ENCODE assay signal across 9 cellular contexts in genomic region chrX:154735695-154736393, GRCh38. TPM values are rescaled to one million over a fixed set of nuclear protein-coding genes. Genes with fewer than 3 reads are reported as not detected.
DNase-seq lines count a peak whose midpoint lies in the region; TF ChIP-seq lines count a peak whose summit lies in the region.
"Had no signal": no experiment of that assay in that cellular context is flagged by ENCODE, and none has a peak within 500 bp of the region (broad histone marks: within the 10 kb centered on the region; RNA-seq: fewer than 3 reads in every experiment).

No MANE protein-coding gene starts in this region.

- DNase-seq in HL-60 (ENCODE audit: low read depth in 1 of 2, low spot score in 1 of 2) (no peak), amniotic epithelial cell (ENCODE audit: low read depth) (peak; percentile 98), right atrium auricular region (ENCODE audit: low spot score) (no peak), 8988T (no peak)
- no peak for DNase-seq in stimulated activated naive CD4-positive, alpha-beta T cell treated with Interleukin-2 at 50 U/mL for 16 hours (lab: John Stamatoyannopoulos, UW)
- no peak for DNase-seq in stimulated activated CD4-positive, alpha-beta T cell treated with anti-CD3 and anti-CD28 coated beads, Interleukin-1b, Interleukin-23, amount 100 ng/mL, for 48 hours
- DNase-seq in effector CD8-positive, alpha-beta T cell (lab: John Stamatoyannopoulos, UW), result no peak
- DNase-seq: NCI-H526 had no signal

- TF ChIP-seq CTCF in HL-60 (IDR thresholded peaks at IDR 0.05; ENCODE audit: insufficient read depth, low read length), result no peak
- no peak for TF ChIP-seq CTCF in right atrium auricular region (IDR thresholded peaks at IDR 0.05)

- H3K4me1 ChIP-seq in right atrium auricular region, result peaks cover 0 to 72% of the 10 kb centered on the region in 2 donors

- H3K27me3 ChIP-seq in HL-60 (ENCODE audit: insufficient read depth, poor library complexity, severe bottlenecking) (no peaks in the 10 kb centered on the region), right atrium auricular region (no peaks in the 10 kb centered on the region)

- no peak overlapping the region for H3K4me3 ChIP-seq in HL-60 (replicated peaks; ENCODE audit: insufficient read depth, low read length)
- no peak overlapping the region for H3K4me3 ChIP-seq in right atrium auricular region
- no peak overlapping the region for H3K4me3 ChIP-seq in skin epidermis

- H3K27ac ChIP-seq in HL-60 (replicated peaks) (peak overlapping the region; percentile 84), right atrium auricular region (peak overlapping the region; percentile 62 to 82), skin epidermis (peak overlapping the region in 11 of 21 experiments; percentile 19 to 89 (median 50))

- no peaks in the 10 kb centered on the region for H3K36me3 ChIP-seq in right atrium auricular region

- no peaks in the 10 kb centered on the region for H3K9me3 ChIP-seq in right atrium auricular region

RNA-seq across cellular contexts. Expression of gene GAB3, which starts 15.0 kb away (rescaled TPM):
- 10 to 100 TPM; 13.5 to 16.9 TPM for total RNA-seq in right atrium auricular region

RNA-seq across cellular contexts. Expression of gene DKC1, which starts 26.8 kb away (rescaled TPM):
- total RNA-seq in right atrium auricular region, result 10 to 100 TPM; 13.5 to 15.2 TPM
